In the genomic region with DNA sequence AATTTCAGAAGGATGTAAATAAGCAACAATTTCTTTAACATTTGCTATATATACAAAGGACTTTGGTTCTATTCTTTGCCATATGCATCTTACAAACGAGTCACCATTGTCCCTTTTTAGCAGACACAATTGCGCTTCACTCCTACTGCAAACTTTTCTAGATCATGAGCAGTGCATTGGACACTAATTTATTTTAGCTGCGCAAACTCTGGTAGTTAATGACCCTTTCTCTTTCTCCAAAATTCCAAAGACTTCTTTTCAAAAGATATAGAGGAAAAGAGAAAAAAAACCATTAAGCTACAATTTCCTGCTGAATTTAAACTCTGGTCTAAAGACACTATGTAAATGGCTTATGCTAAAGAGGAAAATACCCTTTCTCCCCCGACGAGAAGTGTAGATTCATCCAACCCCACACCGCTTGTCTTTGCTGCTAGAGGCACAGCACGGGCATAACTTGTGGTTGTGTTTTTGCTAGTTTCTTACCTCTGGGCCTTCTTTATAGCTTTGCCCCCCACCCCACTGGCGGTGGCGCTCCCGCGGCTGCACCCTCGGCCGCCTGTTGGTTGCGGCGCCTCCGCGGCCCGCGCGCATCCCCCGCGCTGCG, we compare ENCODE assay signal across 9 cellular contexts.
DNase-seq lines count a peak whose midpoint lies in the region; ATAC-seq and TF ChIP-seq lines count a peak whose summit lies in the region.
"Had no signal": no experiment of that assay in that cellular context is flagged by ENCODE, and none has a peak within 500 bp of the region (broad histone marks: within the 10 kb centered on the region; RNA-seq: fewer than 3 reads in every experiment).

No MANE protein-coding gene starts in this region.

- no peak overlapping the region for H2BK5ac ChIP-seq in mesendoderm (ENCODE audit: low read length)

- no peak overlapping the region for H2BK15ac ChIP-seq in mesendoderm (replicated peaks; ENCODE audit: low read depth)

- no peak overlapping the region for H3K27ac Mint-ChIP-seq in activated CD8-positive, alpha-beta T cell treated with anti-CD3 and anti-CD28 coated beads for 36 hours

- WGBS in mesendoderm (ENCODE audit: extremely low coverage, insufficient coverage, low lambda C conversion rate), result no CpG with 5 or more reads among the region's 23 CpGs

- no peak overlapping the region for H2BK120ac ChIP-seq in mesendoderm (ENCODE audit: low read depth, low read length)

- peaks cover 19% of the 10 kb centered on the region for H3K27me3 Mint-ChIP-seq in activated CD8-positive, alpha-beta T cell treated with anti-CD3 and anti-CD28 coated beads for 36 hours

- H3K4me1 Mint-ChIP-seq in activated CD8-positive, alpha-beta T cell treated with anti-CD3 and anti-CD28 coated beads for 36 hours (ENCODE audit: low read depth), result peaks cover 6% of the 10 kb centered on the region

- peak overlapping the region; percentile 71 for H3K4me3 Mint-ChIP-seq in activated CD8-positive, alpha-beta T cell treated with anti-CD3 and anti-CD28 coated beads for 36 hours

- H3K9me3 Mint-ChIP-seq in activated CD8-positive, alpha-beta T cell treated with anti-CD3 and anti-CD28 coated beads for 36 hours, result no peaks in the 10 kb centered on the region

- no peak overlapping the region for H3K4ac ChIP-seq in mesendoderm (ENCODE audit: low read depth, low read length)

- peak; percentile 9 for DNase-seq in activated naive CD4-positive, alpha-beta T cell treated with Interleukin-2 at 50 U/mL for 16 hours
- no peak for DNase-seq in activated naive CD4-positive, alpha-beta T cell treated with anti-CD3 and anti-CD28 coated beads, Interleukin-2, amount 50 U/mL, for 16 hours
- DNase-seq in activated CD8-positive, alpha-beta T cell treated with anti-CD3 and anti-CD28 coated beads for 36 hours, result peak; percentile 29
- DNase-seq in mesendoderm (peak; percentile 46), iPS-NIHi11 (ENCODE audit: low spot score) (no peak), COLO668 (lab: John Stamatoyannopoulos, UW; ENCODE audit: unreplicated experiment) (no peak)
- no peak for DNase-seq in activated effector memory CD4-positive, alpha-beta T cell treated with anti-CD3 and anti-CD28 coated beads, Interleukin-2, amount 50 U/mL, for 16 hours

- H3K18ac ChIP-seq in mesendoderm (ENCODE audit: low read length), result no peak overlapping the region

- peaks cover 14% of the 10 kb centered on the region for H3K36me3 Mint-ChIP-seq in activated CD8-positive, alpha-beta T cell treated with anti-CD3 and anti-CD28 coated beads for 36 hours (ENCODE audit: low read depth)

- no peak overlapping the region for H2AK5ac ChIP-seq in mesendoderm (ENCODE audit: low read length)

- H3K79me1 ChIP-seq in mesendoderm (ENCODE audit: low read length), result no peaks in the 10 kb centered on the region

- POLR2A ChIA-PET in activated CD8-positive, alpha-beta T cell treated with anti-CD3 and anti-CD28 coated beads for 36 hours (lab: Charles Lee), result interaction anchor here (1.1 kb wide), 1 partner anchor 13 kb away, joined by 3 read pairs; no protein-coding TSS in a partner anchor

- no peaks in the 10 kb centered on the region for H3K4me1 ChIP-seq in mesendoderm (ENCODE audit: control insufficient read depth, low read depth, low read length)

- H3K4me3 ChIP-seq in mesendoderm (ENCODE audit: low read length), result no peak overlapping the region

- intact Hi-C loops in activated CD8-positive, alpha-beta T cell treated with anti-CD3 and anti-CD28 coated beads for 36 hours (cut with micrococcal nuclease), result loop anchor here (2.0 to 5.0 kb wide), 2 partner anchors 125 to 292 kb away; no protein-coding TSS in a partner anchor

- no peaks in the 10 kb centered on the region for H3K36me3 ChIP-seq in mesendoderm (ENCODE audit: control insufficient read depth, insufficient read depth, low read length)

- no peak for TF ChIP-seq CTCF in activated CD8-positive, alpha-beta T cell treated with anti-CD3 and anti-CD28 coated beads for 36 hours (IDR thresholded peaks at IDR 0.05)

- no peak overlapping the region for H4K8ac ChIP-seq in mesendoderm (ENCODE audit: low read depth, low read length)

- CTCF ChIA-PET in activated CD8-positive, alpha-beta T cell treated with anti-CD3 and anti-CD28 coated beads for 36 hours (lab: Charles Lee), result interaction anchor here (0.8 to 1.9 kb wide), 7 partner anchors 11 to 514 kb away, joined by 3 to 6 read pairs (median 3); no protein-coding TSS in a partner anchor

- no peaks in the 10 kb centered on the region for H3K27me3 ChIP-seq in mesendoderm (ENCODE audit: insufficient read depth, low read length, poor library complexity)

- H3K56ac ChIP-seq in mesendoderm (ENCODE audit: low read length), result no peak overlapping the region

- no peak overlapping the region for H3K9ac ChIP-seq in mesendoderm (ENCODE audit: low read length)

- H3K27ac ChIP-seq in mesendoderm (ENCODE audit: low read depth, low read length), result no peak overlapping the region
- H3K27ac ChIP-seq: neutrophil had no signal

- no peak overlapping the region for H3K23ac ChIP-seq in mesendoderm (ENCODE audit: low read length)

- H4K5ac ChIP-seq in mesendoderm (ENCODE audit: low read length), result no peak overlapping the region

- peak overlapping the region; percentile 72 for H3K4me2 ChIP-seq in mesendoderm (ENCODE audit: low read length)

- H3K79me2 ChIP-seq in mesendoderm (ENCODE audit: control insufficient read depth, insufficient read depth, low read length), result no peaks in the 10 kb centered on the region

- ATAC-seq in HG03432 (IDR thresholded peaks at IDR 0.05; ENCODE audit: unreplicated experiment), result peak; percentile 16
- ATAC-seq in activated CD8-positive, alpha-beta T cell treated with anti-CD3 and anti-CD28 coated beads for 36 hours, result peak; percentile 4

Comparison
In these comparisons a context has a peak if more than half of its experiments do, and no peak if none do; other contexts are left out.
1. DNase-seq: peak in activated naive CD4-positive, alpha-beta T cell treated with Interleukin-2 at 50 U/mL for 16 hours (single experiment), activated CD8-positive, alpha-beta T cell treated with anti-CD3 and anti-CD28 coated beads for 36 hours (single experiment) and mesendoderm (single experiment); none in activated naive CD4-positive, alpha-beta T cell treated with anti-CD3 and anti-CD28 coated beads, Interleukin-2, amount 50 U/mL, for 16 hours (single experiment), iPS-NIHi11 (single experiment), activated effector memory CD4-positive, alpha-beta T cell treated with anti-CD3 and anti-CD28 coated beads, Interleukin-2, amount 50 U/mL, for 16 hours (single experiment) and COLO668 (single experiment).